ENCODE assay signal across 26 cellular contexts in genomic region chr2:219447242-219448098, GRCh38. TPM values are rescaled to one million over a fixed set of nuclear protein-coding genes. Genes with fewer than 3 reads are reported as not detected.
DNase-seq lines count a peak whose midpoint lies in the region; ATAC-seq and TF ChIP-seq lines count a peak whose summit lies in the region.
"Had no signal": no experiment of that assay in that cellular context is flagged by ENCODE, and none has a peak within 500 bp of the region (broad histone marks: within the 10 kb centered on the region; RNA-seq: fewer than 3 reads in every experiment).

No MANE protein-coding gene starts in this region.

- peaks cover 39% of the 10 kb centered on the region for H3K27me3 ChIP-seq in GM23338 (ENCODE audit: insufficient read depth)
- H3K27me3 ChIP-seq in ascending aorta, result no peaks in the 10 kb centered on the region
- H3K27me3 ChIP-seq in rectal smooth muscle tissue (ENCODE audit: control insufficient read depth, insufficient read depth, low read length), result peaks cover 10% of the 10 kb centered on the region

- H3K9me3 ChIP-seq in ascending aorta, result no peaks in the 10 kb centered on the region
- H3K9me3 ChIP-seq: BLaER1 had no signal

- H3K4me2 ChIP-seq in GM23338, result peak overlapping the region; percentile 85

- TF ChIP-seq CTCF in GM23338 (conservative IDR thresholded peaks at IDR 0.05; ENCODE audit: low read depth in 2 of 2) (no peak), ascending aorta (IDR thresholded peaks at IDR 0.05) (no peak), glutamatergic neuron (IDR thresholded peaks at IDR 0.05; ENCODE audit: partially characterized antibody, unreplicated experiment) (no peak)

- peaks cover 28% of the 10 kb centered on the region for H3K4me1 ChIP-seq in GM23338 (ENCODE audit: insufficient read depth)
- H3K4me1 ChIP-seq in ascending aorta, result peaks cover 43 to 88% of the 10 kb centered on the region in 2 donors
- peaks cover 72% of the 10 kb centered on the region for H3K4me1 ChIP-seq in rectal smooth muscle tissue (ENCODE audit: control insufficient read depth, insufficient read depth, low read length)

- H3K79me2 ChIP-seq in GM23338 (replicated peaks; ENCODE audit: insufficient read depth), result no peaks in the 10 kb centered on the region

- peaks cover 34% of the 10 kb centered on the region for H3K4me1 Mint-ChIP-seq in GM23338
- peaks cover 18% of the 10 kb centered on the region for H3K4me1 Mint-ChIP-seq in glutamatergic neuron (ENCODE audit: low read depth, unreplicated experiment)

- H3K36me3 ChIP-seq in GM23338 (ENCODE audit: insufficient read depth) (no peaks in the 10 kb centered on the region), ascending aorta (peaks cover 33 to 39% of the 10 kb centered on the region in 2 donors), rectal smooth muscle tissue (ENCODE audit: control insufficient read depth, insufficient read depth, low read length) (no peaks in the 10 kb centered on the region)
- H3K36me3 ChIP-seq: brain microvascular endothelial cell had no signal

- 0 out of 2 replicates have a peak, but pooled peaks cover 4% of the 10 kb centered on the region for H3F3A ChIP-seq in GM23338 (replicated peaks; ENCODE audit: low read depth)

- H3K4me3 ChIP-seq in GM23338 (peak overlapping the region; percentile 56), ascending aorta (peak overlapping the region; percentile 14 to 85), rectal smooth muscle tissue (ENCODE audit: low read length) (no peak overlapping the region)

- H4K20me1 ChIP-seq in GM23338 (replicated peaks; ENCODE audit: insufficient read depth), result no peaks in the 10 kb centered on the region; the same call in 1 of the 2 replicates

- H3K27ac ChIP-seq in GM23338 (ENCODE audit: low read depth), result no peak overlapping the region
- H3K27ac ChIP-seq in ascending aorta, result peak overlapping the region; percentile 91 to 94
- H3K27ac ChIP-seq in rectal smooth muscle tissue (ENCODE audit: low read depth, low read length), result peak overlapping the region; percentile 99
- H3K27ac ChIP-seq: BLaER1, brain microvascular endothelial cell had no signal

- H3K4me3 Mint-ChIP-seq in GM23338 (no peak overlapping the region), glutamatergic neuron (ENCODE audit: unreplicated experiment) (peak overlapping the region; percentile 55)
- H3K4me3 Mint-ChIP-seq: activated naive CD4-positive, alpha-beta T cell treated with anti-CD3 and anti-CD28 coated beads, Interleukin-2, amount 50 U/mL, for 24 hours; activated T-cell treated with anti-CD3 and anti-CD28 coated beads, Interleukin-2, amount 50 U/mL, for 72 hours; nephron progenitor cell had no signal

- H3K9me3 Mint-ChIP-seq in GM23338, result no peaks in the 10 kb centered on the region
- H3K9me3 Mint-ChIP-seq in glutamatergic neuron (ENCODE audit: unreplicated experiment), result peaks cover 15% of the 10 kb centered on the region
- H3K9me3 Mint-ChIP-seq: activated naive CD4-positive, alpha-beta T cell treated with anti-CD3 and anti-CD28 coated beads, Interleukin-2, amount 50 U/mL, for 24 hours; activated T-cell treated with anti-CD3 and anti-CD28 coated beads, Interleukin-2, amount 50 U/mL, for 72 hours; nephron progenitor cell had no signal

- DNase-seq in GM23338 (ENCODE audit: low spot score) (peak; percentile 34), ascending aorta (ENCODE audit: low spot score in 2 of 2) (peak in 1 of 2 donors; percentile 86), glutamatergic neuron (no peak), MV-4-11 (lab: John Stamatoyannopoulos, UW) (no peak), DMS79 (lab: John Stamatoyannopoulos, UW) (no peak), cerebellum (ENCODE audit: low spot score) (no peak)
- DNase-seq: activated CD4-positive, CD25-positive, alpha-beta regulatory T cell treated with anti-CD3 and anti-CD28 coated beads, Interleukin-2, amount 50 U/mL, for 72 hours; activated T-cell treated with anti-CD3 and anti-CD28 coated beads, Interleukin-2, amount 50 U/mL, for 72 hours; brain microvascular endothelial cell; Calu3; cortex of kidney; foreskin fibroblast; Kasumi-1; mammary epithelial cell; NCI-H1048; NCI-H510A; nephron progenitor cell had no signal

- peaks cover 45% of the 10 kb centered on the region for H3K27me3 Mint-ChIP-seq in GM23338 (ENCODE audit: insufficient read depth, low read depth, poor library complexity)
- H3K27me3 Mint-ChIP-seq in glutamatergic neuron (ENCODE audit: unreplicated experiment), result peaks cover 24% of the 10 kb centered on the region

- H3K27ac Mint-ChIP-seq in GM23338, result no peak overlapping the region
- H3K27ac Mint-ChIP-seq in glutamatergic neuron (ENCODE audit: unreplicated experiment), result no peak overlapping the region
- H3K27ac Mint-ChIP-seq: activated naive CD4-positive, alpha-beta T cell treated with anti-CD3 and anti-CD28 coated beads, Interleukin-2, amount 50 U/mL, for 24 hours; activated T-cell treated with anti-CD3 and anti-CD28 coated beads, Interleukin-2, amount 50 U/mL, for 72 hours; nephron progenitor cell; progenitor cell of endocrine pancreas had no signal

- no peaks in the 10 kb centered on the region for H3K9me2 ChIP-seq in GM23338 (ENCODE audit: insufficient read depth)

- H3K36me3 Mint-ChIP-seq in GM23338 (ENCODE audit: low read depth), result peaks cover 5% of the 10 kb centered on the region; the same call in 2 of the 3 replicates
- no peaks in the 10 kb centered on the region for H3K36me3 Mint-ChIP-seq in glutamatergic neuron (ENCODE audit: unreplicated experiment)

- no peak overlapping the region for H3K9ac ChIP-seq in rectal smooth muscle tissue (ENCODE audit: low read length)
- H3K9ac ChIP-seq: BLaER1 had no signal

- H2AFZ ChIP-seq in GM23338, result 0 out of 2 replicates have a peak overlapping the region, but pooled peaks have one; percentile 23

- intact Hi-C loops in ascending aorta (cut with DNase I), result no loop called here

- ATAC-seq in GM23338 (peak; percentile 5), GM21528 (IDR thresholded peaks at IDR 0.05; ENCODE audit: low FRiP score, unreplicated experiment) (no peak)
- ATAC-seq: SK-N-SH treated with all-trans-retinoic acid at 6 μM for 48 hours had no signal

TF ChIP-seq in GM23338, 12 proteins besides CTCF, POLR2A, EP300 and RAD21 (continues in another document):
- TF ChIP-seq CREB1 (CRISPR knock-in tag; IDR thresholded peaks at IDR 0.05; ENCODE audit: low read depth), result no peak
- no peak for TF ChIP-seq ZNF114 (CRISPR knock-in tag; IDR thresholded peaks at IDR 0.05)
- TF ChIP-seq JUNB (IDR thresholded peaks at IDR 0.05; ENCODE audit: unreplicated experiment), result no peak
- no peak for TF ChIP-seq NANOG (IDR thresholded peaks at IDR 0.05; ENCODE audit: borderline replicate concordance)
- TF ChIP-seq REST (IDR thresholded peaks at IDR 0.05; ENCODE audit: unreplicated experiment), result no peak
- TF ChIP-seq ZNF331 (CRISPR knock-in tag; IDR thresholded peaks at IDR 0.05; ENCODE audit: low read depth), result no peak

RNA-seq across cellular contexts. Expression of gene SPEG, which starts 12.8 kb away (rescaled TPM):
- total RNA-seq in GM23338 (2014; rRNA removed; shearing (Covaris generic)), result 32.4 and 32.6 TPM in 2 replicates
- 12.6 and 12.9 TPM in 2 replicates for polyA plus RNA-seq in GM23338 (2016; fragmentation: Nextera tagmentation; extraction: Ambion mirVana)
- total RNA-seq in ascending aorta, result 390 TPM
- total RNA-seq in glutamatergic neuron (ENCODE audit: unreplicated experiment), result 92.9 TPM
- total RNA-seq in cerebellum, result 11.3 TPM

RNA-seq across cellular contexts. Expression of gene DES, which starts 29.3 kb away (rescaled TPM):
- total RNA-seq in GM23338 (2014; rRNA removed; shearing (Covaris generic)), result 2.0 and 6.1 TPM in 2 replicates
- polyA plus RNA-seq in GM23338 (2016; fragmentation: Nextera tagmentation; extraction: Ambion mirVana), result 1.0 and 1.3 TPM in 2 replicates
- total RNA-seq in ascending aorta, result 182 TPM
- total RNA-seq in glutamatergic neuron (ENCODE audit: unreplicated experiment), result 1.3 TPM
- total RNA-seq in cerebellum, result 2.0 TPM
- total RNA-seq: A673, Calu3, endothelial cell of umbilical vein, progenitor cell of endocrine pancreas had no signal
- polyA plus RNA-seq: endothelial cell of umbilical vein, keratinocyte had no signal

RNA-seq across cellular contexts. Expression of gene GMPPA, which starts 51.2 kb away (rescaled TPM):
- 33.8 and 37.3 TPM in 2 replicates for total RNA-seq in GM23338 (2014; rRNA removed; shearing (Covaris generic))
- 25.2 and 27.0 TPM in 2 replicates for polyA plus RNA-seq in GM23338 (2016; fragmentation: Nextera tagmentation; extraction: Ambion mirVana)
- 11.4 TPM for total RNA-seq in ascending aorta
- total RNA-seq in glutamatergic neuron (ENCODE audit: unreplicated experiment), result 23.2 TPM
- 6.8 TPM for total RNA-seq in cerebellum

RNA-seq across cellular contexts. Expression of gene DNPEP, which starts 59.8 kb away (rescaled TPM):
- 58.8 and 67.9 TPM in 2 replicates for total RNA-seq in GM23338 (2014; rRNA removed; shearing (Covaris generic))
- 44.9 and 49.2 TPM in 2 replicates for polyA plus RNA-seq in GM23338 (2016; fragmentation: Nextera tagmentation; extraction: Ambion mirVana)
- total RNA-seq in ascending aorta, result 113 TPM
- total RNA-seq in glutamatergic neuron (ENCODE audit: unreplicated experiment), result 19.8 TPM
- 15.0 TPM for total RNA-seq in cerebellum

Comparison
In these comparisons a context has a peak if more than half of its experiments do, and no peak if none do; other contexts are left out.
1. RNA of gene DES, which starts 29.3 kb away (total RNA-seq): 182 TPM in ascending aorta (single experiment); 2.0 TPM in cerebellum (single experiment), 2.0 to 6.1 TPM in GM23338 and 1.3 TPM in glutamatergic neuron (single experiment); every median in the first group is over 10 times any median in the second.